Comparison of ENCODE assay signal across 20 cellular contexts in the genomic region with DNA sequence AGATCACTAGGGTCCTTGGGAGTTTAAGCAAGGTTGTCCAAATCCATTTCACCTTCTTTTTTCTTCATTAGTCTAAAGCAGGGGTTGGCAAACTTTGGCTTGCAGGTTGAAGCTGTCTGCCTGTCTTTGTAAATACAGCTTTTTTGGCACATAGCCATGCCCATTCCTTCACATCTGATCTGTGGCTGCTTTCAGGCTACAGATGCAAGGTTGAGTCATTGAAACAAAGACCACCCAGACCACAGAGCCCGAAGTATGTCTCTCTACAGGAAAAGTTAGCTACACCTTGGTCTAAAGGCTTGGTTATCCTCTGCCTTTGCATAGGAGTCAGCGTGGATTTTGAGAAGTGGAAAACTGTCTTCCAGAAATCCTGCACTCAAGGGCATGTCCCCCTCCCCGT.
DNase-seq lines count a peak whose midpoint lies in the region; ATAC-seq and TF ChIP-seq lines count a peak whose summit lies in the region.
"Had no signal": no experiment of that assay in that cellular context is flagged by ENCODE, and none has a peak within 500 bp of the region (broad histone marks: within the 10 kb centered on the region; RNA-seq: fewer than 3 reads in every experiment).

No MANE protein-coding gene starts in this region.

- no peak overlapping the region for H3K27ac Mint-ChIP-seq in natural killer cell
- H3K27ac Mint-ChIP-seq: CD14-positive monocyte; CD4-positive, alpha-beta T cell; CD8-positive, alpha-beta memory T cell; HFFc6 had no signal

- H3K79me2 ChIP-seq in DND-41 (ENCODE audit: insufficient read depth, low read length) (peaks cover 5% of the 10 kb centered on the region; the same call in 1 of the 2 replicates), mesendoderm (ENCODE audit: control insufficient read depth, insufficient read depth, low read length) (no peaks in the 10 kb centered on the region)

- H3K9me3 Mint-ChIP-seq in natural killer cell = peaks cover 13% of the 10 kb centered on the region in 2 donors
- H3K9me3 Mint-ChIP-seq: CD4-positive, alpha-beta T cell; HFFc6 had no signal

- ATAC-seq in DND-41 (ENCODE audit: insufficient read depth, low read depth) (peak; percentile 93), HG03457 (IDR thresholded peaks at IDR 0.05; ENCODE audit: unreplicated experiment) (no peak), natural killer cell (no peak)

- H3K18ac ChIP-seq in mesendoderm (ENCODE audit: low read length) = no peak overlapping the region

- peaks cover 80% of the 10 kb centered on the region for H3K4me1 ChIP-seq in DND-41 (ENCODE audit: insufficient read depth, low read length)
- no peaks in the 10 kb centered on the region for H3K4me1 ChIP-seq in mesendoderm (ENCODE audit: control insufficient read depth, low read depth, low read length)
- H3K4me1 ChIP-seq: BE2C, HAP-1 had no signal

- H4K5ac ChIP-seq in mesendoderm (ENCODE audit: low read length) = no peak overlapping the region

- H2AFZ ChIP-seq in DND-41 (ENCODE audit: low read depth, low read length) = no peak overlapping the region

- intact Hi-C loops in natural killer cell (cut with micrococcal nuclease) = no loop called here

- no peak for TF ChIP-seq CTCF in DND-41 (IDR thresholded peaks at IDR 0.05; ENCODE audit: borderline replicate concordance, extremely low read depth, low read length, poor library complexity, severe bottlenecking)
- TF ChIP-seq CTCF in natural killer cell (IDR thresholded peaks at IDR 0.05) = no peak

- no peak overlapping the region for H2BK5ac ChIP-seq in mesendoderm (ENCODE audit: low read length)

- no peaks in the 10 kb centered on the region for H4K20me1 ChIP-seq in DND-41 (ENCODE audit: insufficient read depth, low read length)
- H4K20me1 ChIP-seq: BLaER1 treated with 17β-estradiol and CSF1 and Interleukin-3, amounts not matched to agents 10 nM and 100 nM had no signal

- peak overlapping the region; percentile 29 for H3K4me2 ChIP-seq in DND-41 (ENCODE audit: insufficient read depth, low read length)
- H3K4me2 ChIP-seq in mesendoderm (ENCODE audit: low read length) = no peak overlapping the region
- H3K4me2 ChIP-seq: BLaER1 treated with 17β-estradiol and CSF1 and Interleukin-3, amounts not matched to agents 10 nM and 100 nM had no signal

- no peaks in the 10 kb centered on the region for H3K79me1 ChIP-seq in mesendoderm (ENCODE audit: low read length)

- H3K56ac ChIP-seq in mesendoderm (ENCODE audit: low read length) = no peak overlapping the region

- H3K9ac ChIP-seq in DND-41 (ENCODE audit: low read depth, low read length) (peak overlapping the region; percentile 32), mesendoderm (ENCODE audit: low read length) (no peak overlapping the region)
- H3K9ac ChIP-seq: BLaER1 treated with 17β-estradiol and CSF1 and Interleukin-3, amounts not matched to agents 10 nM and 100 nM had no signal

- H2AK5ac ChIP-seq in mesendoderm (ENCODE audit: low read length) = no peak overlapping the region

- no peaks in the 10 kb centered on the region for H3K27me3 Mint-ChIP-seq in natural killer cell (ENCODE audit: low read depth in 2 of 2)
- H3K27me3 Mint-ChIP-seq: CD4-positive, alpha-beta T cell had no signal

- H3K4me3 Mint-ChIP-seq in natural killer cell = no peak overlapping the region
- H3K4me3 Mint-ChIP-seq: CD14-positive monocyte; CD4-positive, alpha-beta T cell; CD8-positive, alpha-beta memory T cell; HFFc6 had no signal

- H3K27ac ChIP-seq in DND-41 (ENCODE audit: low read length) (peak overlapping the region; percentile 76), mesendoderm (ENCODE audit: low read depth, low read length) (no peak overlapping the region)
- H3K27ac ChIP-seq: 22Rv1; BLaER1 treated with 17β-estradiol and CSF1 and Interleukin-3, amounts not matched to agents 10 nM and 100 nM had no signal

- DNase-seq in DND-41 = peak; percentile 79
- DNase-seq in RPMI8226 = peak; percentile 3
- DNase-seq in mesendoderm = no peak
- DNase-seq in natural killer cell = no peak
- no peak for DNase-seq in LoVo (ENCODE audit: low spot score)
- DNase-seq: ACHN; AML-193; CD4-positive, alpha-beta T cell; CD8-positive, alpha-beta memory T cell; DMS 273 treated with DMSO at 0.1 percent for 48 hours; DMS53; DMS79 treated with DMSO at 0.1 percent for 48 hours; GOT3; HFFc6 had no signal

- H3K23ac ChIP-seq in mesendoderm (ENCODE audit: low read length) = no peak overlapping the region

- H3K27me3 ChIP-seq in DND-41 (ENCODE audit: insufficient read depth, low read length, poor library complexity) (no peaks in the 10 kb centered on the region), mesendoderm (ENCODE audit: insufficient read depth, low read length, poor library complexity) (no peaks in the 10 kb centered on the region)
- H3K27me3 ChIP-seq: BE2C; BLaER1 treated with 17β-estradiol and CSF1 and Interleukin-3, amounts not matched to agents 10 nM and 100 nM had no signal

- H3K9me3 ChIP-seq in DND-41 (ENCODE audit: insufficient read depth, low read length, severe bottlenecking) = no peaks in the 10 kb centered on the region
- H3K9me3 ChIP-seq: BE2C; BLaER1 treated with 17β-estradiol and CSF1 and Interleukin-3, amounts not matched to agents 10 nM and 100 nM; HAP-1 had no signal

- H2BK120ac ChIP-seq in mesendoderm (ENCODE audit: low read depth, low read length) = peak overlapping the region; percentile 23

- no peaks in the 10 kb centered on the region for H3K4me1 Mint-ChIP-seq in natural killer cell
- H3K4me1 Mint-ChIP-seq: CD14-positive monocyte; CD8-positive, alpha-beta memory T cell had no signal

- H3K36me3 Mint-ChIP-seq in natural killer cell = no peaks in the 10 kb centered on the region
- H3K36me3 Mint-ChIP-seq: CD14-positive monocyte had no signal

- H2BK15ac ChIP-seq in mesendoderm (replicated peaks; ENCODE audit: low read depth) = no peak overlapping the region

- H3K4me3 ChIP-seq in DND-41 (ENCODE audit: low read depth in 1 of 2, low read length in 2 of 2) = no peak overlapping the region
- H3K4me3 ChIP-seq in mesendoderm (ENCODE audit: low read length) = no peak overlapping the region
- H3K4me3 ChIP-seq: BLaER1 treated with 17β-estradiol and CSF1 and Interleukin-3, amounts not matched to agents 10 nM and 100 nM; HAP-1 had no signal

- H3K4ac ChIP-seq in mesendoderm (ENCODE audit: low read depth, low read length) = no peak overlapping the region

- H4K8ac ChIP-seq in mesendoderm (ENCODE audit: low read depth, low read length) = no peak overlapping the region

- H3K36me3 ChIP-seq in DND-41 (ENCODE audit: insufficient read depth, low read length) (no peaks in the 10 kb centered on the region), mesendoderm (ENCODE audit: control insufficient read depth, insufficient read depth, low read length) (no peaks in the 10 kb centered on the region)
- H3K36me3 ChIP-seq: BE2C; BLaER1 treated with 17β-estradiol and CSF1 and Interleukin-3, amounts not matched to agents 10 nM and 100 nM; HAP-1 had no signal

- no CpG with 5 or more reads among the region's 3 CpGs for WGBS in mesendoderm (ENCODE audit: extremely low coverage, insufficient coverage, low lambda C conversion rate)

Comparison
In these comparisons a context has a peak if more than half of its experiments do, and no peak if none do; other contexts are left out.
1. DNase-seq: peak in DND-41 (single experiment) and RPMI8226 (single experiment); none in mesendoderm (single experiment), natural killer cell (single experiment) and LoVo (single experiment).